Comparison of ENCODE assay signal across 9 cellular contexts in the genomic region with DNA sequence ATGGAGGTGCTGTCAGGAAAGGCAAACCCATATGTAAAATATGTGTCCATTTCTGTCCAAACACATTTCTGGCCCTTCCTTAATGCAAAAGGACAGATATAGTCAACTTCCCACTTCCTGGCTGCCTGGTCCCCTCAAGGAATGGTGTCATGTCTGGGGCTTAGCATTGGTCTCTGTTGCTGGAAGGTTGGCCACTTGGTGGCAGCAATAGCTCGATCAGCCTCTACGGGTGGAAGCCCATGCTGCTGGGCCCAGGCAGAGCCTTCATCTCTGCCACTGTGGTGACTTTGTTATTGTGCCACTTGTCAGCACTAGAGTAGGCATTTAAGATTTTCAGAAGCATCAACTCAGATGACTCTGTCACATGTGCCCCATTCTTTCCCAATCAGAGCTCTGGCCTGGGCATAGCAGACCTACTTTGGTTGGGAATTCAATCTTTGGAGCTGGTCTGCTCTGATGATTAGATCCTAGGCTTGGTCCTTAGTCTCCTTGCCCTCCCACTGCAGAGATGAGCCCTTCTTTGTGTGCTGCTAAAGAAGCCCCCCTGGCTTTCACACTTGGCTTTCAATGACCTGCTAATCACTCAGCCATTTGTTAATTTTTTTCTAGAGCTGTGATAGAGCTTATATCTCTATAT. TPM values are rescaled to one million over a fixed set of nuclear protein-coding genes. Genes with fewer than 3 reads are reported as not detected.
DNase-seq lines count a peak whose midpoint lies in the region; ATAC-seq, FAIRE-seq and TF ChIP-seq lines count a peak whose summit lies in the region.
"Had no signal": no experiment of that assay in that cellular context is flagged by ENCODE, and none has a peak within 500 bp of the region (broad histone marks: within the 10 kb centered on the region; RNA-seq: fewer than 3 reads in every experiment).

No MANE protein-coding gene starts in this region.

- H3K4me3 ChIP-seq in MG63: no peak overlapping the region

- no peaks in the 10 kb centered on the region for H3K9me3 Mint-ChIP-seq in immature natural killer cell

- no peak for FAIRE-seq in D721Med (lab: Jason Lieb, UNC)
- FAIRE-seq: TTC549 had no signal

- no peaks in the 10 kb centered on the region for H3K4me1 Mint-ChIP-seq in immature natural killer cell

- peak; percentile 62 for ATAC-seq in GM21576 (IDR thresholded peaks at IDR 0.05; ENCODE audit: unreplicated experiment)

- H3K36me3 Mint-ChIP-seq in immature natural killer cell: no peaks in the 10 kb centered on the region

- H3K4me3 Mint-ChIP-seq in immature natural killer cell: no peak overlapping the region

- no peaks in the 10 kb centered on the region for H3K27me3 ChIP-seq in MG63

- H3K9me3 ChIP-seq in MG63: no peaks in the 10 kb centered on the region

- TF ChIP-seq CTCF in D721Med (IDR thresholded peaks at IDR 0.05; ENCODE audit: insufficient read depth, missing control alignments): peak; percentile 59

- peaks cover 0 to 6% (median 4%) of the 10 kb centered on the region in 3 donors for H3K27me3 Mint-ChIP-seq in immature natural killer cell (ENCODE audit: low read depth in 3 of 3)

- no peaks in the 10 kb centered on the region for H3K36me3 ChIP-seq in MG63

- no peak overlapping the region for H3K27ac Mint-ChIP-seq in immature natural killer cell

- in situ Hi-C loops in T47D (cut with HindIII; ENCODE audit: low pct_unique_long_range_greater_than_20kb, low sequenced_read_pairs): no loop called here

- DNase-seq in D721Med (ENCODE audit: insufficient read length, low spot score) (no peak), MG63 (peak; percentile 59), SKM-1 treated with dmso at 0.1 percent for 144 hours (lab: John Stamatoyannopoulos, UW; ENCODE audit: unreplicated experiment) (peak; percentile 65), T47D (ENCODE audit: low read depth in 1 of 2, low spot score in 1 of 2) (peak; percentile 61 to 81), immature natural killer cell (peak; percentile 35 to 52 (median 42)), amniotic stem cell (lab: John Stamatoyannopoulos, UW) (no peak)
- DNase-seq in stimulated activated CD4-positive, alpha-beta T cell treated with anti-CD3 and anti-CD28 coated beads, Interleukin-15, amount 100 ng/mL, for 24 hours: peak; percentile 59

RNA-seq across cellular contexts. Expression of a gene that starts 51.0 kb away (rescaled TPM):
- 0.23 and 1.2 TPM in 2 replicates for total RNA-seq in MG63 (2014; rRNA removed; shearing (Covaris generic); ENCODE audit: low replicate concordance)
- polyA plus RNA-seq in immature natural killer cell: not detected

RNA-seq across cellular contexts. Expression of a gene that starts 58.5 kb away (rescaled TPM):
- total RNA-seq in MG63 (2014; rRNA removed; shearing (Covaris generic); ENCODE audit: low replicate concordance): 40.2 and 104 TPM in 2 replicates
- 10 to 100 TPM; 33.4 to 62.5 (median 46.4) TPM for polyA plus RNA-seq in immature natural killer cell

Comparison
In these comparisons a context has a peak if more than half of its experiments do, and no peak if none do; other contexts are left out.
1. DNase-seq: peak in MG63 (single experiment), SKM-1 treated with dmso at 0.1 percent for 144 hours (single experiment), T47D (2 of 2), immature natural killer cell (3 of 3) and stimulated activated CD4-positive, alpha-beta T cell treated with anti-CD3 and anti-CD28 coated beads, Interleukin-15, amount 100 ng/mL, for 24 hours (single experiment); none in D721Med (single experiment) and amniotic stem cell (single experiment).